9 cellular contexts compared by ENCODE assay signal in genomic region chr14:31945074-31945613, GRCh38.
DNase-seq lines count a peak whose midpoint lies in the region; ATAC-seq lines count a peak whose summit lies in the region.
"Had no signal": no experiment of that assay in that cellular context is flagged by ENCODE, and none has a peak within 500 bp of the region (broad histone marks: within the 10 kb centered on the region; RNA-seq: fewer than 3 reads in every experiment).

No MANE protein-coding gene starts in this region.

- H3K27ac ChIP-seq in epithelial cell of prostate, result peak overlapping the region; percentile 31
- H3K27ac ChIP-seq: body of pancreas had no signal

- DNase-seq in DMS153 treated with DMSO at 0.1 percent for 48 hours (lab: John Stamatoyannopoulos, UW; ENCODE audit: unreplicated experiment) (peak; percentile 91), NCI-H2171 (lab: John Stamatoyannopoulos, UW) (peak; percentile 60), epithelial cell of prostate (ENCODE audit: low read depth, low spot score) (no peak), superior temporal gyrus (ENCODE audit: extremely low spot score) (no peak), glomerular visceral epithelial cell (ENCODE audit: extremely low spot score) (no peak), mesenteric fat pad (ENCODE audit: low spot score) (no peak)
- DNase-seq: body of pancreas had no signal

- ATAC-seq in GM19467 (IDR thresholded peaks at IDR 0.05; ENCODE audit: unreplicated experiment), result peak; percentile 65
- ATAC-seq in HG02610 (IDR thresholded peaks at IDR 0.05; ENCODE audit: unreplicated experiment), result no peak
- ATAC-seq: body of pancreas had no signal

Comparison
In these comparisons a context has a peak if more than half of its experiments do, and no peak if none do; other contexts are left out.
1. DNase-seq: peak in DMS153 treated with DMSO at 0.1 percent for 48 hours (single experiment) and NCI-H2171 (single experiment); none in epithelial cell of prostate (single experiment), superior temporal gyrus (single experiment), glomerular visceral epithelial cell (single experiment) and mesenteric fat pad (single experiment).